8 cellular contexts compared by ENCODE assay signal in genomic region chr6:37819177-37819801, GRCh38. TPM values are rescaled to one million over a fixed set of nuclear protein-coding genes. Genes with fewer than 3 reads are reported as not detected.
DNase-seq lines count a peak whose midpoint lies in the region; ATAC-seq and TF ChIP-seq lines count a peak whose summit lies in the region.

ZFAND3 (plus strand) TSS chr6:37819727; CDS start chr6:37819946, 219 bp downstream.

- no peaks in the 10 kb centered on the region for H3K36me3 ChIP-seq in spleen

- intact Hi-C loops in spleen (cut with DNase I; ENCODE audit: low total_unique reads) = no loop called here

- WGBS in spleen, 5 donors = 0 to 1% (median 0%) methylated on average over 27 to 64 of the region's 64 CpGs

- no peak for TF ChIP-seq POLR2A in spleen (IDR thresholded peaks at IDR 0.05)

- H3K4me1 ChIP-seq in spleen = peaks cover 39 to 61% (median 51%) of the 10 kb centered on the region in 6 donors

- no peaks in the 10 kb centered on the region for H3K9me3 ChIP-seq in spleen

- peak within 1 kb of the TSS; percentile 92 to 99 (median 98) for H3K27ac ChIP-seq in spleen

- peak; percentile 87 for ATAC-seq in GM19025 (IDR thresholded peaks at IDR 0.05; ENCODE audit: low read depth, unreplicated experiment)
- ATAC-seq in HG03342 (IDR thresholded peaks at IDR 0.05; ENCODE audit: unreplicated experiment) = peak; percentile 70

- DNase-seq in AG09309 (ENCODE audit: low read depth) (peak; percentile 90), NCI-H345 treated with DMSO at 0.1 percent for 48 hours (lab: John Stamatoyannopoulos, UW; ENCODE audit: unreplicated experiment) (peak; percentile 92), inferior parietal cortex (ENCODE audit: extremely low spot score) (peak; percentile 98), spleen (peak; percentile 99)
- DNase-seq in activated CD4-positive, CD25-positive, alpha-beta regulatory T cell treated with anti-CD3 and anti-CD28 coated beads, Interleukin-2, amount 50 U/mL, for 16 hours (ENCODE audit: low read depth, low spot score) = peak; percentile 85
- DNase-seq in central memory CD4-positive, alpha-beta T cell = peak; percentile 94

- no peaks in the 10 kb centered on the region for H3K27me3 ChIP-seq in spleen (replicated peaks in 1 of 7)

- H3K4me3 ChIP-seq in AG09309 (ENCODE audit: control insufficient read depth, low read depth, low read length) (peak within 1 kb of the TSS; percentile 77), spleen (peak within 1 kb of the TSS; percentile 57 to 94 (median 83))

- no peak for TF ChIP-seq CTCF in AG09309 (IDR thresholded peaks at IDR 0.05; ENCODE audit: control insufficient read depth, insufficient read depth, low read depth, low read length, missing control alignments)
- TF ChIP-seq CTCF in spleen (IDR thresholded peaks at IDR 0.05 in 8 of 11, conservative IDR thresholded peaks at IDR 0.05 in 3 of 11) = peak in 3 of 11 experiments; percentile 9 to 42 (median 28)

RNA-seq across cellular contexts. Expression of gene ZFAND3, which starts in this region (rescaled TPM):
- 10 to 100 TPM; 43.8 to 63.7 (median 54.4) TPM for total RNA-seq in spleen
- 10 to 100 TPM in 2 of 3 donors, 1 to 10 TPM in 1; 9.3 to 20.4 (median 13.5) TPM for polyA plus RNA-seq in spleen

Comparison
In these comparisons a context has a peak if more than half of its experiments do, and no peak if none do; other contexts are left out.
1. Peak in every context shown above with its lines: DNase-seq, ATAC-seq, H3K4me3 ChIP-seq and H3K27ac ChIP-seq.